ENCODE assay signal across 8 cellular contexts in genomic region chr2:37323176-37323575, GRCh38. TPM values are rescaled to one million over a fixed set of nuclear protein-coding genes. Genes with fewer than 3 reads are reported as not detected.
DNase-seq lines count a peak whose midpoint lies in the region; ATAC-seq and TF ChIP-seq lines count a peak whose summit lies in the region.

No MANE protein-coding gene starts in this region.

- intact Hi-C loops in PC-3 (cut with micrococcal nuclease): no loop called here

- H3K4me1 ChIP-seq in DOHH2 (ENCODE audit: control insufficient read depth, low read length) (peaks cover 60% of the 10 kb centered on the region), PC-3 (ENCODE audit: insufficient read depth, low read length) (peaks cover 26% of the 10 kb centered on the region), endodermal cell (ENCODE audit: control insufficient read depth, insufficient read depth, low read length) (peaks cover 21% of the 10 kb centered on the region), trophoblast cell (ENCODE audit: control insufficient read depth in 1 of 2, insufficient read depth in 2 of 2, low read length in 2 of 2) (peaks cover 0 to 5% of the 10 kb centered on the region in 2 experiments)

- BruUV-seq in PC-3 (replicated peaks; lab: Mats Ljungman, UMichigan): no TSS peak

- no peak for ATAC-seq in PC-3
- no peak for ATAC-seq in HG03196 (IDR thresholded peaks at IDR 0.05; ENCODE audit: unreplicated experiment)

- H3K4me3 Mint-ChIP-seq in endodermal cell: peak overlapping the region; percentile 89

- peaks cover 23% of the 10 kb centered on the region for H3F3A ChIP-seq in DOHH2 (ENCODE audit: control insufficient read depth, insufficient read depth)
- no peaks in the 10 kb centered on the region for H3F3A ChIP-seq in PC-3 (ENCODE audit: low read length, unreplicated experiment)

- no peak overlapping the region for H3K4ac ChIP-seq in trophoblast cell (ENCODE audit: low read depth, low read length)

- H2AFZ ChIP-seq in PC-3 (ENCODE audit: low read length): peak overlapping the region; percentile 86
- no peak overlapping the region for H2AFZ ChIP-seq in trophoblast cell (ENCODE audit: insufficient read depth, low read length, poor library complexity)

- no peaks in the 10 kb centered on the region for H3K9me2 ChIP-seq in DOHH2 (replicated peaks; ENCODE audit: control insufficient read depth, low read length)
- no peaks in the 10 kb centered on the region for H3K9me2 ChIP-seq in PC-3 (replicated peaks; ENCODE audit: low read length)

- H3K36me3 Mint-ChIP-seq in endodermal cell (ENCODE audit: low read depth): peaks cover 4% of the 10 kb centered on the region

- H3K79me1 ChIP-seq in trophoblast cell (ENCODE audit: low read length): peaks cover 12% of the 10 kb centered on the region

- H3K4me2 ChIP-seq in DOHH2 (ENCODE audit: low read length): peak overlapping the region; percentile 90
- H3K4me2 ChIP-seq in PC-3 (ENCODE audit: low read length): peak overlapping the region; percentile 86
- peak overlapping the region; percentile 58 for H3K4me2 ChIP-seq in trophoblast cell (ENCODE audit: low read length)

- no peak overlapping the region for H4K12ac ChIP-seq in trophoblast cell (ENCODE audit: low read depth, low read length)

- peaks cover 60% of the 10 kb centered on the region for H3K79me2 ChIP-seq in DOHH2 (ENCODE audit: control insufficient read depth, low read length)
- peaks cover 59% of the 10 kb centered on the region for H3K79me2 ChIP-seq in PC-3 (ENCODE audit: low read length)
- peaks cover 9% of the 10 kb centered on the region for H3K79me2 ChIP-seq in trophoblast cell (ENCODE audit: control insufficient read depth, insufficient read depth, low read length, poor library complexity)

- peak overlapping the region; percentile 92 for H3K27ac Mint-ChIP-seq in endodermal cell

- H3K36me3 ChIP-seq in DOHH2 (ENCODE audit: control insufficient read depth, low read length) (peaks cover 40% of the 10 kb centered on the region), PC-3 (ENCODE audit: low read depth, low read length) (no peaks in the 10 kb centered on the region; the same call in 1 of the 2 replicates), endodermal cell (ENCODE audit: control insufficient read depth, insufficient read depth, low read length) (peaks cover 32% of the 10 kb centered on the region), trophoblast cell (ENCODE audit: control insufficient read depth in 1 of 2, insufficient read depth in 2 of 2, low read length in 2 of 2) (peaks cover 0 to 3% of the 10 kb centered on the region in 2 experiments)

- peak overlapping the region; percentile 97 for H3K4me3 ChIP-seq in DOHH2 (ENCODE audit: low read length)
- H3K4me3 ChIP-seq in PC-3 (ENCODE audit: low read length): peak overlapping the region; percentile 93
- peak overlapping the region; percentile 97 for H3K4me3 ChIP-seq in endodermal cell (ENCODE audit: low read length)
- no peak overlapping the region for H3K4me3 ChIP-seq in trophoblast cell (ENCODE audit: low read depth, low read length)

- no peak overlapping the region for H2AK5ac ChIP-seq in trophoblast cell (ENCODE audit: low read length)

- no peak overlapping the region for H2BK5ac ChIP-seq in trophoblast cell (ENCODE audit: low read depth, low read length, poor library complexity)

- H3K9me3 ChIP-seq in DOHH2 (ENCODE audit: control insufficient read depth, insufficient read depth, low read length) (no peaks in the 10 kb centered on the region), PC-3 (ENCODE audit: low read length) (no peaks in the 10 kb centered on the region), endodermal cell (ENCODE audit: control insufficient read depth, low read length) (no peaks in the 10 kb centered on the region), trophoblast cell (ENCODE audit: insufficient read depth, low read depth, low read length) (peaks cover 3% of the 10 kb centered on the region)

- H2BK12ac ChIP-seq in trophoblast cell (ENCODE audit: low read length): no peak overlapping the region

- CTCF ChIA-PET in PC-3 (lab: Charles Lee): interaction anchor here (0.8 kb wide), 2 partner anchors 509 to 554 kb away, joined by 3 to 4 read pairs; no protein-coding TSS in a partner anchor

- WGBS in endodermal cell (ENCODE audit: insufficient coverage in 1 of 2, insufficient read length in 1 of 2), 2 experiments: 13 to 14% methylated on average over 4 to 7 of the region's 7 CpGs
- no CpG with 5 or more reads among the region's 7 CpGs for WGBS in trophoblast cell (ENCODE audit: extremely low coverage, insufficient coverage, insufficient read length)

- H3K14ac ChIP-seq in trophoblast cell (ENCODE audit: low read length): no peak overlapping the region

- DNase-seq in PC-3 (no peak), endodermal cell (no peak), trophoblast cell (no peak), NCI-H146 (lab: John Stamatoyannopoulos, UW) (no peak)
- no peak for DNase-seq in stimulated activated CD4-positive, alpha-beta T cell treated with anti-CD3 and anti-CD28 coated beads, Interleukin-2, amount 100 ng/mL, for 48 hours
- DNase-seq in activated CD8-positive, alpha-beta memory T cell treated with anti-CD3 and anti-CD28 coated beads, Interleukin-2, amount 50 U/mL, for 48 hours: no peak

- no peak overlapping the region for H3K18ac ChIP-seq in trophoblast cell (ENCODE audit: low read length)

- POLR2A ChIA-PET in PC-3 (lab: Charles Lee; ENCODE audit: unreplicated experiment): no interaction called here

- no peaks in the 10 kb centered on the region for H3K9me3 Mint-ChIP-seq in endodermal cell

- H4K8ac ChIP-seq in trophoblast cell (ENCODE audit: low read depth, low read length): no peak overlapping the region

- H4K20me1 ChIP-seq in DOHH2 (ENCODE audit: control insufficient read depth, insufficient read depth, low read depth, low read length) (peaks cover 13% of the 10 kb centered on the region; the same call in 1 of the 2 replicates), PC-3 (ENCODE audit: low read length) (peaks cover 7% of the 10 kb centered on the region; the same call in 1 of the 2 replicates)

- peak overlapping the region; percentile 82 for H3K9ac ChIP-seq in PC-3 (ENCODE audit: low read length)
- peak overlapping the region; percentile 88 for H3K9ac ChIP-seq in endodermal cell (ENCODE audit: extremely low read depth, low read length, poor library complexity, severe bottlenecking)
- H3K9ac ChIP-seq in trophoblast cell (ENCODE audit: low read length): no peak overlapping the region

- peaks cover 7% of the 10 kb centered on the region for H3K27me3 Mint-ChIP-seq in endodermal cell (ENCODE audit: insufficient read depth)

- H3K4me1 Mint-ChIP-seq in endodermal cell: peaks cover 43% of the 10 kb centered on the region

- no peak overlapping the region for H2BK120ac ChIP-seq in trophoblast cell (ENCODE audit: insufficient read depth, low read length, poor library complexity)

- H3K27me3 ChIP-seq in DOHH2 (ENCODE audit: control insufficient read depth, low read length) (peaks cover 10% of the 10 kb centered on the region), PC-3 (ENCODE audit: low read length) (no peaks in the 10 kb centered on the region), endodermal cell (ENCODE audit: control insufficient read depth, insufficient read depth, low read length, poor library complexity, severe bottlenecking) (peaks cover 6% of the 10 kb centered on the region), trophoblast cell (ENCODE audit: insufficient read depth, low read length) (no peaks in the 10 kb centered on the region)

- H3K23ac ChIP-seq in trophoblast cell (ENCODE audit: low read length): no peak overlapping the region

- TF ChIP-seq CTCF in DOHH2 (IDR thresholded peaks at IDR 0.05; ENCODE audit: low read depth, low read length, poor library complexity, severe bottlenecking) (no peak), PC-3 (conservative IDR thresholded peaks at IDR 0.05; ENCODE audit: low read depth, low read length) (no peak), endodermal cell (conservative IDR thresholded peaks at IDR 0.05) (no peak)

- H3K27ac ChIP-seq in DOHH2 (ENCODE audit: low read depth, low read length): peak overlapping the region; percentile 53
- H3K27ac ChIP-seq in PC-3 (ENCODE audit: low read length): no peak overlapping the region
- no peak overlapping the region for H3K27ac ChIP-seq in endodermal cell (ENCODE audit: low read depth, low read length)
- no peak overlapping the region for H3K27ac ChIP-seq in trophoblast cell (ENCODE audit: low read depth, low read length)

- H4K91ac ChIP-seq in trophoblast cell (ENCODE audit: low read depth, low read length): no peak overlapping the region

RNA-seq across cellular contexts. Expression of gene PRKD3, which starts 1.5 kb away (rescaled TPM):
- total RNA-seq in PC-3 (2014; rRNA removed) (26.4 and 27.2 TPM in 2 replicates), endodermal cell (10 to 100 TPM; 94.4 to 95.0 TPM)
- polyA plus RNA-seq in endodermal cell (2013, experiment 1 of 2): 47.6 TPM
- 53.5 TPM for polyA plus RNA-seq in endodermal cell (2013, experiment 2 of 2)
- polyA plus RNA-seq in trophoblast cell (2013): 20.2 and 21.7 TPM in 2 replicates

RNA-seq across cellular contexts. Expression of gene QPCT, which starts 21.3 kb away (rescaled TPM):
- total RNA-seq in PC-3 (2014; rRNA removed): not detected in 2 replicates
- 10 to 100 TPM; 15.9 to 17.7 TPM for total RNA-seq in endodermal cell
- 12.5 TPM for polyA plus RNA-seq in endodermal cell (2013, experiment 1 of 2)
- 11.6 TPM for polyA plus RNA-seq in endodermal cell (2013, experiment 2 of 2)
- polyA plus RNA-seq in trophoblast cell (2013): 13.0 and 13.9 TPM in 2 replicates

Comparison
In these comparisons a context has a peak if more than half of its experiments do, and no peak if none do; other contexts are left out.
1. RNA of gene QPCT, which starts 21.3 kb away (total RNA-seq): 15.9 to 17.7 TPM in endodermal cell; not detected in PC-3; every median in the first group is over 10 times any median in the second.
2. Peak in every context shown above with its lines, with median percentiles within 50 percentile points of each other: H3K4me2 ChIP-seq.